ENCODE assay signal across 25 cellular contexts in genomic region chr12:120421701-120422100, GRCh38. TPM values are rescaled to one million over a fixed set of nuclear protein-coding genes. Genes with fewer than 3 reads are reported as not detected.
"Had no signal": no experiment of that assay in that cellular context is flagged by ENCODE, and none has a peak within 500 bp of the region (broad histone marks: within the 10 kb centered on the region; RNA-seq: fewer than 3 reads in every experiment).

No MANE protein-coding gene starts in this region.

- H3K27me3 ChIP-seq: heart left ventricle, right lobe of liver had no signal

- H3K4me1 ChIP-seq: heart left ventricle, left lung, lower lobe of right lung, psoas muscle, right lobe of liver, spleen, tibial artery had no signal

- H3K9me3 Mint-ChIP-seq: naive B cell; nephron; stimulated activated memory B cell treated with anti-CD40 and anti-IgM and Interleukin-4, amounts not matched to agents 10 μg/mL and 1 μg/mL and 100 μg/mL, for 72 hours; stimulated activated naive CD8-positive, alpha-beta T cell treated with anti-CD3 and anti-CD28 coated beads, Interleukin-15, Interleukin-2, amounts not matched to agents 100 ng/mL and 50 ng/mL, for 24 hours had no signal

- DNase-seq: cortex of kidney; effector memory CD4-positive, alpha-beta T cell; heart left ventricle; hippocampal formation; left lung; lower lobe of right lung; naive B cell; psoas muscle; retina; right lobe of liver; spleen; stimulated activated CD4-positive, alpha-beta T cell treated with anti-CD3 and anti-CD28 coated beads, Interleukin-15, amount 100 ng/mL, for 24 hours; stimulated activated CD4-positive, alpha-beta T cell treated with anti-CD3 and anti-CD28 coated beads, Interleukin-1b, Interleukin-23, amount 100 ng/mL, for 48 hours; stimulated activated CD4-positive, alpha-beta T cell treated with anti-CD3 and anti-CD28 coated beads, Interleukin-4, amount 100 ng/mL, for 24 hours; tibial artery had no signal

- H3K4me3 Mint-ChIP-seq: memory B cell; naive B cell; nephron; stimulated activated memory B cell treated with anti-CD40 and anti-IgM and Interleukin-4, amounts not matched to agents 10 μg/mL and 1 μg/mL and 100 μg/mL, for 72 hours; stimulated activated naive CD8-positive, alpha-beta T cell treated with anti-CD3 and anti-CD28 coated beads, Interleukin-15, Interleukin-2, amounts not matched to agents 100 ng/mL and 50 ng/mL, for 24 hours had no signal

- H3K4me3 ChIP-seq: heart left ventricle, left lung, lower lobe of right lung, psoas muscle, right lobe of liver, spleen, tibial artery had no signal

- H3K27ac ChIP-seq: heart left ventricle, left lung, lower lobe of right lung, psoas muscle, right lobe of liver, spleen, tibial artery had no signal

- H3K36me3 Mint-ChIP-seq: memory B cell; naive B cell; stimulated activated memory B cell treated with anti-CD40 and anti-IgM and Interleukin-4, amounts not matched to agents 10 μg/mL and 1 μg/mL and 100 μg/mL, for 72 hours had no signal

- H3K27me3 Mint-ChIP-seq: stimulated activated naive CD8-positive, alpha-beta T cell treated with anti-CD3 and anti-CD28 coated beads, Interleukin-15, Interleukin-2, amounts not matched to agents 100 ng/mL and 50 ng/mL, for 24 hours had no signal

- ATAC-seq: esophagus mucosa; heart left ventricle; left lung; lower lobe of right lung; psoas muscle; right lobe of liver; stimulated activated memory B cell treated with anti-CD40 and anti-IgM and Interleukin-4, amounts not matched to agents 10 μg/mL and 1 μg/mL and 100 μg/mL, for 72 hours had no signal

- H3K27ac Mint-ChIP-seq: memory B cell; naive B cell; nephron; stimulated activated memory B cell treated with anti-CD40 and anti-IgM and Interleukin-4, amounts not matched to agents 10 μg/mL and 1 μg/mL and 100 μg/mL, for 72 hours; stimulated activated naive CD8-positive, alpha-beta T cell treated with anti-CD3 and anti-CD28 coated beads, Interleukin-15, Interleukin-2, amounts not matched to agents 100 ng/mL and 50 ng/mL, for 24 hours had no signal

- FAIRE-seq: endometrium, frontal cortex, keratinocyte had no signal

- H3K36me3 ChIP-seq: heart left ventricle, left lung, lower lobe of right lung, right lobe of liver, spleen, tibial artery had no signal

- H3K9me3 ChIP-seq: heart left ventricle, left lung, lower lobe of right lung, psoas muscle, right lobe of liver, spleen, tibial artery had no signal

- H3K4me1 Mint-ChIP-seq: nephron had no signal

RNA-seq across cellular contexts. Expression of gene MSI1, which starts 52.7 kb away (rescaled TPM):
- total RNA-seq: fibroblast of lung, glomerular endothelial cell had no signal
- polyA plus RNA-seq: fibroblast of lung, keratinocyte had no signal
